1 cellular context compared by ENCODE assay signal in genomic region chr4:152973614-152974200, GRCh38.
TF ChIP-seq lines count a peak whose summit lies in the region.

No MANE protein-coding gene starts in this region.

TF ChIP-seq in IMR-90, 13 proteins besides CTCF, POLR2A, EP300 and RAD21:
- TF ChIP-seq MAFK (IDR thresholded peaks at IDR 0.05; ENCODE audit: low read depth, low read length) (no peak), MXI1 (IDR thresholded peaks at IDR 0.05; ENCODE audit: borderline replicate concordance, low read depth, low read length) (no peak), NFE2L2 (IDR thresholded peaks at IDR 0.05; ENCODE audit: low read depth, low read length) (no peak), SMC3 (IDR thresholded peaks at IDR 0.05; ENCODE audit: low read depth, low read length) (no peak), CHD1 (IDR thresholded peaks at IDR 0.05; ENCODE audit: low read depth, low read length) (no peak), FOS (IDR thresholded peaks at IDR 0.05; ENCODE audit: low read depth, low read length) (no peak), BHLHE40 (IDR thresholded peaks at IDR 0.05; ENCODE audit: low read depth, low read length) (no peak), RCOR1 (IDR thresholded peaks at IDR 0.05; ENCODE audit: insufficient replicate concordance, low read length) (no peak), CEBPB (IDR thresholded peaks at IDR 0.05; ENCODE audit: low read depth, low read length) (no peak), USF2 (IDR thresholded peaks at IDR 0.05; ENCODE audit: low read depth, low read length) (no peak), RFX5 (IDR thresholded peaks at IDR 0.05; ENCODE audit: low read depth, low read length) (no peak), MAZ (IDR thresholded peaks at IDR 0.05; ENCODE audit: borderline replicate concordance, low read depth, low read length) (no peak)
- TF ChIP-seq, protein P1, sequence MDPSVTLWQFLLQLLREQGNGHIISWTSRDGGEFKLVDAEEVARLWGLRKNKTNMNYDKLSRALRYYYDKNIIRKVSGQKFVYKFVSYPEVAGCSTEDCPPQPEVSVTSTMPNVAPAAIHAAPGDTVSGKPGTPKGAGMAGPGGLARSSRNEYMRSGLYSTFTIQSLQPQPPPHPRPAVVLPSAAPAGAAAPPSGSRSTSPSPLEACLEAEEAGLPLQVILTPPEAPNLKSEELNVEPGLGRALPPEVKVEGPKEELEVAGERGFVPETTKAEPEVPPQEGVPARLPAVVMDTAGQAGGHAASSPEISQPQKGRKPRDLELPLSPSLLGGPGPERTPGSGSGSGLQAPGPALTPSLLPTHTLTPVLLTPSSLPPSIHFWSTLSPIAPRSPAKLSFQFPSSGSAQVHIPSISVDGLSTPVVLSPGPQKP (IDR thresholded peaks at IDR 0.05; ENCODE audit: borderline replicate concordance, low read depth, low read length), result no peak
